ENCODE assay signal across 14 cellular contexts in genomic region chr5:82388186-82388585, GRCh38.
A peak's percentile ranks its signal among the peaks of the same experiment; 100 is the strongest.
DNase-seq lines count a peak whose midpoint lies in the region; ATAC-seq and TF ChIP-seq lines count a peak whose summit lies in the region.
"Had no signal": no experiment of that assay in that cellular context is flagged by ENCODE, and none has a peak within 500 bp of the region (broad histone marks: within the 10 kb centered on the region; RNA-seq: fewer than 3 reads in every experiment).

No MANE protein-coding gene starts in this region.

- CTCF ChIA-PET in PC-9 (lab: Charles Lee), result no interaction called here

- H3K4me3 ChIP-seq in AG09309 (ENCODE audit: control insufficient read depth, low read depth, low read length) (no peak overlapping the region), body of pancreas (no peak overlapping the region), PC-9 (no peak overlapping the region)
- H3K4me3 ChIP-seq: upper lobe of right lung had no signal

- peaks cover 47% of the 10 kb centered on the region for H3K4me1 Mint-ChIP-seq in HFFc6 (ENCODE audit: low read depth)
- H3K4me1 Mint-ChIP-seq in nephron, result peaks cover 68% of the 10 kb centered on the region

- DNase-seq in AG09309 (ENCODE audit: low read depth) (peak; percentile 68), HFFc6 (peak; percentile 55), body of pancreas (peak in 2 of 4 donors; percentile 16 to 17), PC-9 (no peak), LoVo (ENCODE audit: low spot score) (no peak), T1000 (lab: John Stamatoyannopoulos, UW) (no peak)
- DNase-seq: activated CD4-positive, CD25-positive, alpha-beta regulatory T cell treated with anti-CD3 and anti-CD28 coated beads, Interleukin-2, amount 50 U/mL, for 72 hours; NCI-H1092 treated with DMSO at 0.1 percent for 48 hours; NCI-H345; upper lobe of right lung had no signal

- H3K79me2 ChIP-seq in PC-9 (ENCODE audit: low read depth), result no peaks in the 10 kb centered on the region

- no peak overlapping the region for H3K27ac ChIP-seq in body of pancreas
- H3K27ac ChIP-seq in PC-9, result no peak overlapping the region
- H3K27ac ChIP-seq: upper lobe of right lung had no signal

- H3K9me3 Mint-ChIP-seq in HFFc6 (no peaks in the 10 kb centered on the region), nephron (no peaks in the 10 kb centered on the region)
- H3K9me3 Mint-ChIP-seq: CD4-positive, alpha-beta T cell; T-cell had no signal

- H3K4me2 ChIP-seq in PC-9, result no peak overlapping the region

- H3K36me3 Mint-ChIP-seq in HFFc6 (ENCODE audit: low read depth) (peaks cover 8% of the 10 kb centered on the region; the same call in 1 of the 2 replicates), nephron (ENCODE audit: low read depth) (no peaks in the 10 kb centered on the region)
- H3K36me3 Mint-ChIP-seq: T-cell had no signal

- no peak for TF ChIP-seq POLR2A in body of pancreas (IDR thresholded peaks at IDR 0.05)

- H3K9me3 ChIP-seq in body of pancreas, result no peaks in the 10 kb centered on the region
- H3K9me3 ChIP-seq in PC-9 (ENCODE audit: insufficient read depth, low read depth), result no peaks in the 10 kb centered on the region
- H3K9me3 ChIP-seq: upper lobe of right lung had no signal

- ATAC-seq in body of pancreas (peak; percentile 56), HG02970 (IDR thresholded peaks at IDR 0.05; ENCODE audit: low FRiP score, unreplicated experiment) (no peak)

- WGBS in body of pancreas, 2 donors, result 72 to 84% methylated on average over 6 of the region's 6 CpGs

- H3F3A ChIP-seq in PC-9 (ENCODE audit: insufficient read depth, low read depth), result peaks cover 5% of the 10 kb centered on the region; the same call in 1 of the 2 replicates

- H3K4me3 Mint-ChIP-seq in HFFc6 (peak overlapping the region; percentile 76), nephron (no peak overlapping the region)
- H3K4me3 Mint-ChIP-seq: CD4-positive, alpha-beta T cell; T-cell had no signal

- H3K27me3 Mint-ChIP-seq in HFFc6 (ENCODE audit: insufficient read depth) (peaks cover 3% of the 10 kb centered on the region), nephron (ENCODE audit: low read depth) (no peaks in the 10 kb centered on the region)

- POLR2A ChIA-PET in PC-9 (lab: Charles Lee; ENCODE audit: unreplicated experiment), result no interaction called here

- H3K4me1 ChIP-seq in body of pancreas, result peaks cover 12% of the 10 kb centered on the region
- H3K4me1 ChIP-seq in PC-9 (replicated peaks; ENCODE audit: insufficient read depth), result peaks cover 20% of the 10 kb centered on the region
- H3K4me1 ChIP-seq: upper lobe of right lung had no signal

- BruUV-seq in PC-9 (replicated peaks; lab: Mats Ljungman, UMichigan), result no TSS peak

- no peaks in the 10 kb centered on the region for H3K9me2 ChIP-seq in PC-9 (ENCODE audit: insufficient read depth)

- intact Hi-C loops in body of pancreas (cut with DNase I) (no loop called here), PC-9 (cut with micrococcal nuclease; ENCODE audit: unreplicated experiment) (no loop called here)

- H3K27ac Mint-ChIP-seq in HFFc6 (peak overlapping the region; percentile 92), nephron (peak overlapping the region; percentile 85 to 94 (median 89))
- H3K27ac Mint-ChIP-seq: CD4-positive, alpha-beta T cell; T-cell had no signal

- H3K36me3 ChIP-seq in body of pancreas (replicated peaks in 1 of 2; ENCODE audit: insufficient read depth in 1 of 2, low read depth in 2 of 2) (no peaks in the 10 kb centered on the region), PC-9 (ENCODE audit: low read depth) (no peaks in the 10 kb centered on the region)
- H3K36me3 ChIP-seq: upper lobe of right lung had no signal

- no peak overlapping the region for H2AFZ ChIP-seq in PC-9

- no peaks in the 10 kb centered on the region for H4K20me1 ChIP-seq in PC-9 (ENCODE audit: insufficient read depth)

- TF ChIP-seq CTCF in AG09309 (IDR thresholded peaks at IDR 0.05; ENCODE audit: control insufficient read depth, insufficient read depth, low read depth, low read length, missing control alignments) (no peak), HFFc6 (IDR thresholded peaks at IDR 0.05) (no peak), body of pancreas (IDR thresholded peaks at IDR 0.05) (no peak), nephron (IDR thresholded peaks at IDR 0.05; ENCODE audit: unreplicated experiment in 3 of 3) (no peak), PC-9 (conservative IDR thresholded peaks at IDR 0.05) (no peak)

- no peaks in the 10 kb centered on the region for H3K27me3 ChIP-seq in body of pancreas
- no peaks in the 10 kb centered on the region for H3K27me3 ChIP-seq in PC-9 (ENCODE audit: insufficient read depth, low read depth)
- H3K27me3 ChIP-seq: upper lobe of right lung had no signal

Comparison
In these comparisons a context has a peak if more than half of its experiments do, and no peak if none do; other contexts are left out.
1. DNase-seq: peak in AG09309 (single experiment) and HFFc6 (single experiment); none in PC-9 (0 of 2), LoVo (single experiment) and T1000 (single experiment).